ENCODE assay signal across 19 cellular contexts in the genomic region with DNA sequence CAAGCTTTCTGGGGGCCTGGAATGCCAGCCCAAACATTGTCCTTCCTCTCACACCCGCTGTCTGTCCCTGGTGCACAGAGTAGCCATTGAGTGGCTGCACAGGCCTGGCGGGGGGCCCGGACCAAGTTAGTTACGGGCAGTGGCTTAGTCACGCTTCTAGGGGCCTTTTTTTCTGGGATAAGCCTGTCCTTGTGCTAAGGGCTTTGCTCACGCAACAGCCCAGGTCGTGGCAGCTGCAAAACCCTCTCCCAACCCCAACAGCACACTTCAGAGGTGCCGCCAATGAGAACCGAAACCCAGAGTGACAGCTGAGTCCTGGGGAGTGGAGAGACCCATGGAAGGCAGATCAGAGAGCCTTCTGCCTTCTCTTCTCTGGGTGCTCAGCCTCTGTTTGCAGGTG. TPM values are rescaled to one million over a fixed set of nuclear protein-coding genes. Genes with fewer than 3 reads are reported as not detected.
A peak's percentile ranks its signal among the peaks of the same experiment; 100 is the strongest.
DNase-seq lines count a peak whose midpoint lies in the region; ATAC-seq and TF ChIP-seq lines count a peak whose summit lies in the region.
"Had no signal": no experiment of that assay in that cellular context is flagged by ENCODE, and none has a peak within 500 bp of the region (broad histone marks: within the 10 kb centered on the region; RNA-seq: fewer than 3 reads in every experiment).

No MANE protein-coding gene starts in this region.

- CTCF ChIA-PET in T-cell (lab: Charles Lee) = no interaction called here

- H3K27ac ChIP-seq in WERI-Rb-1 (peak overlapping the region; percentile 98), endodermal cell (ENCODE audit: low read depth, low read length) (peak overlapping the region; percentile 84), gastroesophageal sphincter (no peak overlapping the region)
- H3K27ac ChIP-seq: hepatocyte, prostate gland had no signal

- H3K27me3 ChIP-seq in WERI-Rb-1 (ENCODE audit: insufficient read depth, low read depth, severe bottlenecking) (no peaks in the 10 kb centered on the region), endodermal cell (ENCODE audit: control insufficient read depth, insufficient read depth, low read length, poor library complexity, severe bottlenecking) (no peaks in the 10 kb centered on the region), gastroesophageal sphincter (peaks cover 4% of the 10 kb centered on the region)

- no peak for TF ChIP-seq CTCF in WERI-Rb-1 (IDR thresholded peaks at IDR 0.05; ENCODE audit: low read depth, low read length)
- TF ChIP-seq CTCF in endodermal cell (conservative IDR thresholded peaks at IDR 0.05) = no peak
- no peak for TF ChIP-seq CTCF in gastroesophageal sphincter (IDR thresholded peaks at IDR 0.05)
- no peak for TF ChIP-seq CTCF in natural killer cell (IDR thresholded peaks at IDR 0.05)

- peaks cover 30% of the 10 kb centered on the region for H3K27me3 Mint-ChIP-seq in endodermal cell (ENCODE audit: insufficient read depth)
- H3K27me3 Mint-ChIP-seq in T-cell = peaks cover 12 to 13% of the 10 kb centered on the region in 2 donors
- H3K27me3 Mint-ChIP-seq in stimulated activated memory B cell treated with anti-CD40 and anti-IgM and Interleukin-4, amounts not matched to agents 10 μg/mL and 1 μg/mL and 100 μg/mL, for 72 hours = peaks cover 36% of the 10 kb centered on the region
- peaks cover 0 to 5% of the 10 kb centered on the region in 2 donors for H3K27me3 Mint-ChIP-seq in natural killer cell (ENCODE audit: low read depth in 2 of 2)
- H3K27me3 Mint-ChIP-seq: activated CD4-positive, alpha-beta memory T cell treated with anti-CD3 and anti-CD28 coated beads for 36 hours had no signal

- H3K4me3 Mint-ChIP-seq in endodermal cell = no peak overlapping the region
- no peak overlapping the region for H3K4me3 Mint-ChIP-seq in T-cell
- no peak overlapping the region for H3K4me3 Mint-ChIP-seq in stimulated activated memory B cell treated with anti-CD40 and anti-IgM and Interleukin-4, amounts not matched to agents 10 μg/mL and 1 μg/mL and 100 μg/mL, for 72 hours
- H3K4me3 Mint-ChIP-seq in natural killer cell = no peak overlapping the region
- H3K4me3 Mint-ChIP-seq: activated CD4-positive, alpha-beta memory T cell treated with anti-CD3 and anti-CD28 coated beads for 36 hours; IgD-negative memory B cell had no signal

- H3K4me1 Mint-ChIP-seq in endodermal cell (peaks cover 8% of the 10 kb centered on the region), T-cell (no peaks in the 10 kb centered on the region), natural killer cell (no peaks in the 10 kb centered on the region)
- H3K4me1 Mint-ChIP-seq in stimulated activated memory B cell treated with anti-CD40 and anti-IgM and Interleukin-4, amounts not matched to agents 10 μg/mL and 1 μg/mL and 100 μg/mL, for 72 hours = no peaks in the 10 kb centered on the region
- H3K4me1 Mint-ChIP-seq: IgD-negative memory B cell had no signal

- no peak overlapping the region for H3K9ac ChIP-seq in endodermal cell (ENCODE audit: extremely low read depth, low read length, poor library complexity, severe bottlenecking)

- H3K36me3 ChIP-seq in WERI-Rb-1 = peaks cover 75% of the 10 kb centered on the region
- H3K36me3 ChIP-seq in endodermal cell (ENCODE audit: control insufficient read depth, insufficient read depth, low read length) = no peaks in the 10 kb centered on the region
- H3K36me3 ChIP-seq in gastroesophageal sphincter = peaks cover 0 to 9% of the 10 kb centered on the region in 2 donors
- H3K36me3 ChIP-seq: prostate gland had no signal

- intact Hi-C loops in natural killer cell (cut with micrococcal nuclease) = no loop called here

- H3K27ac Mint-ChIP-seq in endodermal cell (no peak overlapping the region), T-cell (no peak overlapping the region), natural killer cell (no peak overlapping the region)
- H3K27ac Mint-ChIP-seq in stimulated activated memory B cell treated with anti-CD40 and anti-IgM and Interleukin-4, amounts not matched to agents 10 μg/mL and 1 μg/mL and 100 μg/mL, for 72 hours = no peak overlapping the region
- H3K27ac Mint-ChIP-seq: activated CD4-positive, alpha-beta memory T cell treated with anti-CD3 and anti-CD28 coated beads for 36 hours; IgD-negative memory B cell had no signal

- H3K4me1 ChIP-seq in endodermal cell (ENCODE audit: control insufficient read depth, insufficient read depth, low read length) (no peaks in the 10 kb centered on the region), gastroesophageal sphincter (no peaks in the 10 kb centered on the region)
- H3K4me1 ChIP-seq: prostate gland had no signal

- TF ChIP-seq POLR2A in gastroesophageal sphincter (IDR thresholded peaks at IDR 0.05) = no peak

- POLR2A ChIA-PET in T-cell (lab: Charles Lee) = no interaction called here

- H3K36me3 Mint-ChIP-seq in endodermal cell (ENCODE audit: low read depth) (no peaks in the 10 kb centered on the region), T-cell (no peaks in the 10 kb centered on the region), natural killer cell (no peaks in the 10 kb centered on the region)
- H3K36me3 Mint-ChIP-seq in stimulated activated memory B cell treated with anti-CD40 and anti-IgM and Interleukin-4, amounts not matched to agents 10 μg/mL and 1 μg/mL and 100 μg/mL, for 72 hours = no peaks in the 10 kb centered on the region
- H3K36me3 Mint-ChIP-seq: activated CD4-positive, alpha-beta memory T cell treated with anti-CD3 and anti-CD28 coated beads for 36 hours; IgD-negative memory B cell had no signal

- ATAC-seq in T-cell (replicated peaks in 1 of 4) (no peak), gastroesophageal sphincter (no peak), natural killer cell (no peak)
- ATAC-seq in stimulated activated memory B cell treated with anti-CD40 and anti-IgM and Interleukin-4, amounts not matched to agents 10 μg/mL and 1 μg/mL and 100 μg/mL, for 72 hours = no peak

- no peak for TF ChIP-seq EP300 in gastroesophageal sphincter (IDR thresholded peaks at IDR 0.05)

- DNase-seq in COLO829 (ENCODE audit: low spot score) (peak; percentile 9), WERI-Rb-1 (peak; percentile 86), endodermal cell (no peak), nucleus accumbens (lab: John Stamatoyannopoulos, UW) (peak in 45 of 56 donors; percentile 5 to 82 (median 43)), T-cell (no peak), natural killer cell (no peak)
- DNase-seq: activated CD4-positive, alpha-beta memory T cell treated with anti-CD3 and anti-CD28 coated beads for 36 hours; amniotic stem cell; DND-41; islet precursor cell; NCI-H187 treated with DMSO at 0.1 percent for 48 hours; SHP77 treated with DMSO at 0.1 percent for 48 hours had no signal

- H3K9me3 ChIP-seq in WERI-Rb-1 (ENCODE audit: severe bottlenecking) (no peaks in the 10 kb centered on the region), endodermal cell (ENCODE audit: control insufficient read depth, low read length) (no peaks in the 10 kb centered on the region), gastroesophageal sphincter (no peaks in the 10 kb centered on the region)
- H3K9me3 ChIP-seq: prostate gland had no signal

- WGBS in endodermal cell (ENCODE audit: insufficient coverage in 1 of 2, insufficient read length in 1 of 2), 2 experiments = 72 to 87% methylated on average over 6 to 9 of the region's 9 CpGs
- 60% methylated on average over 1 of the region's 9 CpGs; no CpG with 5 or more reads in 1 of the 2 donors for WGBS in gastroesophageal sphincter (ENCODE audit: low coverage in 1 of 2), 2 donors

- H3K4me3 ChIP-seq in WERI-Rb-1 (ENCODE audit: low read depth, low read length) (peak overlapping the region; percentile 24), endodermal cell (ENCODE audit: low read length) (no peak overlapping the region), gastroesophageal sphincter (no peak overlapping the region)
- H3K4me3 ChIP-seq: hepatocyte, prostate gland had no signal

- no peaks in the 10 kb centered on the region for H3K9me3 Mint-ChIP-seq in endodermal cell
- no peaks in the 10 kb centered on the region for H3K9me3 Mint-ChIP-seq in T-cell
- H3K9me3 Mint-ChIP-seq in stimulated activated memory B cell treated with anti-CD40 and anti-IgM and Interleukin-4, amounts not matched to agents 10 μg/mL and 1 μg/mL and 100 μg/mL, for 72 hours = no peaks in the 10 kb centered on the region
- no peaks in the 10 kb centered on the region for H3K9me3 Mint-ChIP-seq in natural killer cell
- H3K9me3 Mint-ChIP-seq: activated CD4-positive, alpha-beta memory T cell treated with anti-CD3 and anti-CD28 coated beads for 36 hours; IgD-negative memory B cell had no signal

RNA-seq across cellular contexts. Expression of a gene that starts 9.0 kb away (rescaled TPM):
- total RNA-seq in endodermal cell = 1 to 10 TPM; 6.5 to 7.7 TPM
- polyA plus RNA-seq in endodermal cell (2013, experiment 1 of 2) = 49.2 TPM
- 43.8 TPM for polyA plus RNA-seq in endodermal cell (2013, experiment 2 of 2)
- total RNA-seq in T-cell = under 1 TPM in 4 of 5 donors, not detected in 1; 0.09 to 0.58 (median 0.27) TPM
- 10 to 100 TPM in 1 of 4 donors, 1 to 10 TPM in 3; 3.2 to 10.1 (median 5.3) TPM for total RNA-seq in gastroesophageal sphincter
- 1 to 10 TPM in 2 of 3 donors, under 1 TPM in 1; 0.47 to 2.1 (median 1.9) TPM for total RNA-seq in natural killer cell
- total RNA-seq: MCF 10A; T-helper 1 cell treated with Interleukin-12 subunit alpha and Interleukin-12 subunit beta and Interleukin-4 antibody, amounts not matched to agents 30 ng/mL and 1 ng/mL, for 36 hours had no signal
- polyA plus RNA-seq: IgD-negative memory B cell had no signal

Comparison
In these comparisons a context has a peak if more than half of its experiments do, and no peak if none do; other contexts are left out.
1. DNase-seq: peak in COLO829 (single experiment), WERI-Rb-1 (single experiment) and nucleus accumbens (45 of 56); none in endodermal cell (single experiment), T-cell (0 of 34) and natural killer cell (single experiment).
2. H3K27ac ChIP-seq: peak in WERI-Rb-1 (single experiment) and endodermal cell (single experiment); none in gastroesophageal sphincter (0 of 4).